ENCODE assay signal across 8 cellular contexts in genomic region chr12:50110762-50111416, GRCh38. TPM values are rescaled to one million over a fixed set of nuclear protein-coding genes. Genes with fewer than 3 reads are reported as not detected.
DNase-seq lines count a peak whose midpoint lies in the region; ATAC-seq and TF ChIP-seq lines count a peak whose summit lies in the region.

No MANE protein-coding gene starts in this region.

- CTCF ChIA-PET in IMR-90 (lab: Yijun Ruan, JAX) = interaction anchor here (0.8 to 2.2 kb wide), 11 partner anchors 7 to 144 kb away, joined by 3 to 13 read pairs (median 5); partner anchors contain the start of genes CERS5, GPD1 and SMARCD1

- no peak for TF ChIP-seq RAD21 in IMR-90 (IDR thresholded peaks at IDR 0.05; ENCODE audit: low read length)

- no peak for TF ChIP-seq POLR2A in IMR-90 (IDR thresholded peaks at IDR 0.05; ENCODE audit: low read depth, low read length)

- intact Hi-C loops in IMR-90 (cut with micrococcal nuclease) (no loop called here), left ventricle myocardium superior (cut with micrococcal nuclease) (loop anchor here (10.0 kb wide), 1 partner anchor 54 kb away; the partner anchor contains the start of gene CERS5), psoas muscle (cut with DNase I) (no loop called here)
- intact Hi-C loops in activated T-helper 1 cell treated with anti-CD3 and anti-CD28 coated beads, Interleukin-12 subunit alpha, Interleukin-12 subunit beta, Interleukin-2, Interleukin-4 antibody, amounts not matched to agents 30 ng/mL and 10 ng/mL and 1 ng/mL, durations not matched to agents 14 hours and 24 hours and 36 hours (cut with micrococcal nuclease) = loop anchor here (1.0 to 10.0 kb wide), 10 partner anchors 22 to 1061 kb away; partner anchors contain the start of genes ATF1, LIMA1, SLC11A2 and SMARCD1

- in situ Hi-C loops in IMR-90 (cut with MboI; ENCODE audit: low sequenced_read_pairs) = no loop called here

- H2AK9ac ChIP-seq in IMR-90 (replicated peaks; ENCODE audit: low read depth, low read length, poor library complexity) = peak overlapping the region; percentile 39

- peak overlapping the region; percentile 49 to 96 for H4K8ac ChIP-seq in IMR-90 (ENCODE audit: low read depth in 2 of 2, low read length in 2 of 2)

- H3K79me1 ChIP-seq in IMR-90 (ENCODE audit: low read depth in 1 of 2, low read length in 2 of 2) = peaks cover 6 to 27% of the 10 kb centered on the region in 2 experiments; a peak in 3 of 4 replicates

- dilution Hi-C loops in IMR-90 (cut with HindIII; ENCODE audit: low sequenced_read_pairs, unreplicated experiment) = no loop called here

- TF ChIP-seq CTCF in IMR-90 (conservative IDR thresholded peaks at IDR 0.05; ENCODE audit: low read depth, low read length) (no peak), psoas muscle (IDR thresholded peaks at IDR 0.05) (no peak), GM10266 (IDR thresholded peaks at IDR 0.05; ENCODE audit: control insufficient read depth, insufficient read depth, low read depth, missing control alignments) (no peak)

- H3K14ac ChIP-seq in IMR-90 (replicated peaks; ENCODE audit: low read depth, low read length) = peak overlapping the region; percentile 78

- POLR2A ChIA-PET in IMR-90 (lab: Charles Lee; ENCODE audit: unreplicated experiment) = interaction anchor here (0.6 to 1.3 kb wide), 3 partner anchors 26 to 110 kb away, joined by 3 to 4 read pairs (median 3); partner anchors contain the start of gene SMARCD1

- H2BK15ac ChIP-seq in IMR-90 (ENCODE audit: low read depth, low read length) = peak overlapping the region; percentile 25; the same call in 1 of the 3 replicates

- H3K4me3 ChIP-seq in IMR-90 (ENCODE audit: insufficient read depth, low read depth, low read length) = no peak overlapping the region
- H3K4me3 ChIP-seq in psoas muscle = peak overlapping the region; percentile 87

- H3K9me3 ChIP-seq in IMR-90 (ENCODE audit: control insufficient read depth, insufficient read depth, low read length) (no peaks in the 10 kb centered on the region), psoas muscle (no peaks in the 10 kb centered on the region)

- peak overlapping the region; percentile 45; the same call in 1 of the 2 replicates for H2AK5ac ChIP-seq in IMR-90 (ENCODE audit: low read depth, low read length)

- H3K23ac ChIP-seq in IMR-90 (ENCODE audit: low read depth, low read length) = peak overlapping the region; percentile 33; the same call in 1 of the 2 replicates

- peak overlapping the region; percentile 76 for H4K5ac ChIP-seq in IMR-90 (ENCODE audit: low read depth, low read length)

- no peak for ATAC-seq in IMR-90 (ENCODE audit: low read depth)
- ATAC-seq in left ventricle myocardium superior = peak; percentile 70
- ATAC-seq in psoas muscle = peak; percentile 69 to 76 (median 74)

- H2BK120ac ChIP-seq in IMR-90 (ENCODE audit: low read depth, low read length) = peak overlapping the region; percentile 10; the same call in 1 of the 2 replicates

- H3K27me3 Mint-ChIP-seq in activated T-helper 1 cell treated with anti-CD3 and anti-CD28 coated beads, Interleukin-12 subunit alpha, Interleukin-12 subunit beta, Interleukin-2, Interleukin-4 antibody, amounts not matched to agents 30 ng/mL and 10 ng/mL and 1 ng/mL, durations not matched to agents 14 hours and 24 hours and 36 hours (ENCODE audit: insufficient read depth) = no peaks in the 10 kb centered on the region

- peaks cover 4% of the 10 kb centered on the region for H3K9me1 ChIP-seq in IMR-90 (ENCODE audit: insufficient read depth, low read length)

- H2BK20ac ChIP-seq in IMR-90 (ENCODE audit: low read depth, low read length) = no peak overlapping the region; the same call in 1 of the 2 replicates

- H3K27me3 ChIP-seq in IMR-90 (ENCODE audit: control insufficient read depth, insufficient read depth, low read length) (no peaks in the 10 kb centered on the region), psoas muscle (ENCODE audit: insufficient read depth in 3 of 3, low read length in 2 of 3) (no peaks in the 10 kb centered on the region)

- H2BK5ac ChIP-seq in IMR-90 (ENCODE audit: low read depth, low read length, poor library complexity, severe bottlenecking) = peak overlapping the region; percentile 61

- H4K91ac ChIP-seq in IMR-90 (ENCODE audit: insufficient read depth, low read depth, low read length) = peak overlapping the region; percentile 31

- H3K9ac ChIP-seq in IMR-90 (ENCODE audit: low read depth, low read length) = peak overlapping the region; percentile 18; the same call in 1 of the 2 replicates

- peak overlapping the region; percentile 94 for H3K4me3 Mint-ChIP-seq in activated T-helper 1 cell treated with anti-CD3 and anti-CD28 coated beads, Interleukin-12 subunit alpha, Interleukin-12 subunit beta, Interleukin-2, Interleukin-4 antibody, amounts not matched to agents 30 ng/mL and 10 ng/mL and 1 ng/mL, durations not matched to agents 14 hours and 24 hours and 36 hours

- H3K36me3 Mint-ChIP-seq in activated T-helper 1 cell treated with anti-CD3 and anti-CD28 coated beads, Interleukin-12 subunit alpha, Interleukin-12 subunit beta, Interleukin-2, Interleukin-4 antibody, amounts not matched to agents 30 ng/mL and 10 ng/mL and 1 ng/mL, durations not matched to agents 14 hours and 24 hours and 36 hours (ENCODE audit: low read depth) = peaks cover 7% of the 10 kb centered on the region

- peak overlapping the region; percentile 99 for H2AFZ ChIP-seq in IMR-90 (replicated peaks; ENCODE audit: low read length, poor library complexity)

- H3K27ac ChIP-seq in IMR-90 (ENCODE audit: insufficient read depth, low read length) (peak overlapping the region; percentile 21; the same call in 1 of the 2 replicates), psoas muscle (peak overlapping the region; percentile 96)

- H3K18ac ChIP-seq in IMR-90 (ENCODE audit: low read depth, low read length) = peak overlapping the region; percentile 12; the same call in 1 of the 2 replicates

- peak overlapping the region; percentile 68 for H3K27ac Mint-ChIP-seq in activated T-helper 1 cell treated with anti-CD3 and anti-CD28 coated beads, Interleukin-12 subunit alpha, Interleukin-12 subunit beta, Interleukin-2, Interleukin-4 antibody, amounts not matched to agents 30 ng/mL and 10 ng/mL and 1 ng/mL, durations not matched to agents 14 hours and 24 hours and 36 hours

- H3K4me2 ChIP-seq in IMR-90 (ENCODE audit: low read depth, low read length) = no peak overlapping the region

- no peaks in the 10 kb centered on the region for H3K9me3 Mint-ChIP-seq in activated T-helper 1 cell treated with anti-CD3 and anti-CD28 coated beads, Interleukin-12 subunit alpha, Interleukin-12 subunit beta, Interleukin-2, Interleukin-4 antibody, amounts not matched to agents 30 ng/mL and 10 ng/mL and 1 ng/mL, durations not matched to agents 14 hours and 24 hours and 36 hours

- DNase-seq in NCI-H2081 (lab: John Stamatoyannopoulos, UW) = peak; percentile 29 to 49
- no peak for DNase-seq in NCI-H2081 treated with DMSO at 0.1 percent for 48 hours (lab: John Stamatoyannopoulos, UW)
- peak; percentile 11 for DNase-seq in IMR-90
- DNase-seq in activated T-helper 1 cell treated with anti-CD3 and anti-CD28 coated beads, Interleukin-12 subunit alpha, Interleukin-12 subunit beta, Interleukin-2, Interleukin-4 antibody, amounts not matched to agents 30 ng/mL and 10 ng/mL and 1 ng/mL, durations not matched to agents 14 hours and 24 hours and 36 hours (ENCODE audit: low spot score) = no peak
- peak; percentile 87 for DNase-seq in left ventricle myocardium superior
- DNase-seq in psoas muscle = peak; percentile 79 to 92
- no peak for DNase-seq in HCEC 1CT
- no peak for DNase-seq in GM10266 (ENCODE audit: extremely low spot score)

- H3K4me1 ChIP-seq in IMR-90 (ENCODE audit: control insufficient read depth, insufficient read depth, low read length) (peaks cover 13% of the 10 kb centered on the region), psoas muscle (peaks cover 70% of the 10 kb centered on the region)

- H3K4ac ChIP-seq in IMR-90 (ENCODE audit: low read depth, low read length) = peak overlapping the region; percentile 22

- peaks cover 34% of the 10 kb centered on the region for H3K4me1 Mint-ChIP-seq in activated T-helper 1 cell treated with anti-CD3 and anti-CD28 coated beads, Interleukin-12 subunit alpha, Interleukin-12 subunit beta, Interleukin-2, Interleukin-4 antibody, amounts not matched to agents 30 ng/mL and 10 ng/mL and 1 ng/mL, durations not matched to agents 14 hours and 24 hours and 36 hours (ENCODE audit: low read depth)

- no peak overlapping the region for H3K56ac ChIP-seq in IMR-90 (ENCODE audit: extremely low read depth, insufficient read depth, low read length)

- no TSS peak for BruUV-seq in IMR-90 (replicated peaks; lab: Mats Ljungman, UMichigan)

- WGBS in IMR-90 (ENCODE audit: extremely low coverage in 2 of 2, insufficient read length in 1 of 2), 2 experiments = 14% methylated on average over 2 of the region's 12 CpGs; no CpG with 5 or more reads in 1 of the 2 experiments
- 19 to 32% (median 20%) methylated on average over 12 of the region's 12 CpGs for WGBS in psoas muscle, 3 donors

- 0 out of 2 replicates have a peak, but pooled peaks cover 4% of the 10 kb centered on the region for H4K20me1 ChIP-seq in IMR-90 (ENCODE audit: insufficient read depth, low read length)

- no peaks in the 10 kb centered on the region for H3K36me3 ChIP-seq in IMR-90 (ENCODE audit: control insufficient read depth, insufficient read depth, low read length)
- H3K36me3 ChIP-seq in psoas muscle (ENCODE audit: insufficient read depth in 1 of 2, low read depth in 1 of 2) = peaks cover 0 to 41% of the 10 kb centered on the region in 2 donors

RNA-seq across cellular contexts. Expression of gene COX14, which starts 1.1 kb away (rescaled TPM):
- total RNA-seq in IMR-90 (2012; rRNA removed) (30.0 and 30.8 TPM in 2 replicates), left ventricle myocardium superior (237 TPM), psoas muscle (100 to 1,000 TPM; 101 to 141 (median 115) TPM)
- polyA plus RNA-seq in IMR-90 (2012; rRNA removed) (81.8 and 98.5 TPM in 2 replicates), psoas muscle (100 to 1,000 TPM; 132 to 173 (median 132) TPM)
- 93.2 and 122 TPM in 2 replicates for polyA plus RNA-seq in IMR-90 (2012; cell fraction: cytosol; rRNA removed)
- polyA plus RNA-seq in IMR-90 (2012; cell fraction: nucleus; rRNA removed; ENCODE audit: low replicate concordance) = 21.8 and 36.1 TPM in 2 replicates
- 44.3 and 45.6 TPM in 2 replicates for total RNA-seq in activated T-helper 1 cell treated with anti-CD3 and anti-CD28 coated beads, Interleukin-12 subunit alpha, Interleukin-12 subunit beta, Interleukin-2, Interleukin-4 antibody, amounts not matched to agents 30 ng/mL and 10 ng/mL and 1 ng/mL, durations not matched to agents 14 hours and 24 hours and 36 hours

RNA-seq across cellular contexts. Expression of gene GPD1, which starts 7.1 kb away (rescaled TPM):
- 0.18 TPM in 1 of 2 replicates, not detected in the other for total RNA-seq in IMR-90 (2012; rRNA removed)
- 0.05 and 0.06 TPM in 2 replicates for polyA plus RNA-seq in IMR-90 (2012; rRNA removed)
- 0.01 and 0.04 TPM in 2 replicates for polyA plus RNA-seq in IMR-90 (2012; cell fraction: cytosol; rRNA removed)
- 0.25 and 0.38 TPM in 2 replicates for polyA plus RNA-seq in IMR-90 (2012; cell fraction: nucleus; rRNA removed; ENCODE audit: low replicate concordance)
- 0.29 and 0.88 TPM in 2 replicates for total RNA-seq in activated T-helper 1 cell treated with anti-CD3 and anti-CD28 coated beads, Interleukin-12 subunit alpha, Interleukin-12 subunit beta, Interleukin-2, Interleukin-4 antibody, amounts not matched to agents 30 ng/mL and 10 ng/mL and 1 ng/mL, durations not matched to agents 14 hours and 24 hours and 36 hours
- 33.9 TPM for total RNA-seq in left ventricle myocardium superior
- 100 to 1,000 TPM in 3 of 4 donors, 10 to 100 TPM in 1; 92.0 to 221 (median 148) TPM for total RNA-seq in psoas muscle
- polyA plus RNA-seq in psoas muscle = 100 to 1,000 TPM in 1 of 3 donors, 10 to 100 TPM in 2; 17.4 to 120 (median 66.0) TPM

RNA-seq across cellular contexts. Expression of gene SMARCD1, which starts 25.7 kb away (rescaled TPM):
- total RNA-seq in IMR-90 (2012; rRNA removed) = 28.1 TPM in 2 replicates
- 43.9 and 47.9 TPM in 2 replicates for polyA plus RNA-seq in IMR-90 (2012; rRNA removed)
- 22.9 and 29.5 TPM in 2 replicates for polyA plus RNA-seq in IMR-90 (2012; cell fraction: cytosol; rRNA removed)
- 101 and 130 TPM in 2 replicates for polyA plus RNA-seq in IMR-90 (2012; cell fraction: nucleus; rRNA removed; ENCODE audit: low replicate concordance)
- 74.6 and 75.3 TPM in 2 replicates for total RNA-seq in activated T-helper 1 cell treated with anti-CD3 and anti-CD28 coated beads, Interleukin-12 subunit alpha, Interleukin-12 subunit beta, Interleukin-2, Interleukin-4 antibody, amounts not matched to agents 30 ng/mL and 10 ng/mL and 1 ng/mL, durations not matched to agents 14 hours and 24 hours and 36 hours
- 17.2 TPM for total RNA-seq in left ventricle myocardium superior
- total RNA-seq in psoas muscle = 10 to 100 TPM; 14.2 to 21.1 (median 17.9) TPM
- 10 to 100 TPM; 11.7 to 20.4 (median 12.3) TPM for polyA plus RNA-seq in psoas muscle

RNA-seq across cellular contexts. Expression of gene ASIC1, which starts 53.5 kb away (rescaled TPM):
- total RNA-seq in IMR-90 (2012; rRNA removed) = 1.4 and 1.6 TPM in 2 replicates
- 9.5 and 9.9 TPM in 2 replicates for polyA plus RNA-seq in IMR-90 (2012; rRNA removed)
- polyA plus RNA-seq in IMR-90 (2012; cell fraction: cytosol; rRNA removed) = 4.7 and 8.5 TPM in 2 replicates
- polyA plus RNA-seq in IMR-90 (2012; cell fraction: nucleus; rRNA removed; ENCODE audit: low replicate concordance) = 25.9 and 31.9 TPM in 2 replicates
- 10.2 and 11.2 TPM in 2 replicates for total RNA-seq in activated T-helper 1 cell treated with anti-CD3 and anti-CD28 coated beads, Interleukin-12 subunit alpha, Interleukin-12 subunit beta, Interleukin-2, Interleukin-4 antibody, amounts not matched to agents 30 ng/mL and 10 ng/mL and 1 ng/mL, durations not matched to agents 14 hours and 24 hours and 36 hours
- 0.99 TPM for total RNA-seq in left ventricle myocardium superior
- total RNA-seq in psoas muscle = under 1 TPM; 0.32 to 0.82 (median 0.60) TPM
- polyA plus RNA-seq in psoas muscle = under 1 TPM; 0.20 to 0.29 (median 0.25) TPM

RNA-seq across cellular contexts. Expression of gene CERS5, which starts 56.3 kb away (rescaled TPM):
- 40.3 and 47.5 TPM in 2 replicates for total RNA-seq in IMR-90 (2012; rRNA removed)
- 58.7 and 60.3 TPM in 2 replicates for polyA plus RNA-seq in IMR-90 (2012; rRNA removed)
- 23.0 and 33.3 TPM in 2 replicates for polyA plus RNA-seq in IMR-90 (2012; cell fraction: cytosol; rRNA removed)
- 45.5 and 156 TPM in 2 replicates for polyA plus RNA-seq in IMR-90 (2012; cell fraction: nucleus; rRNA removed; ENCODE audit: low replicate concordance)
- 64.2 and 67.9 TPM in 2 replicates for total RNA-seq in activated T-helper 1 cell treated with anti-CD3 and anti-CD28 coated beads, Interleukin-12 subunit alpha, Interleukin-12 subunit beta, Interleukin-2, Interleukin-4 antibody, amounts not matched to agents 30 ng/mL and 10 ng/mL and 1 ng/mL, durations not matched to agents 14 hours and 24 hours and 36 hours
- total RNA-seq in left ventricle myocardium superior = 9.4 TPM
- total RNA-seq in psoas muscle = 10 to 100 TPM in 1 of 4 donors, 1 to 10 TPM in 3; 5.2 to 10.7 (median 6.6) TPM
- 1 to 10 TPM; 7.2 to 8.2 (median 7.5) TPM for polyA plus RNA-seq in psoas muscle

Comparison
In these comparisons a context has a peak if more than half of its experiments do, and no peak if none do; other contexts are left out.
1. DNase-seq: peak in NCI-H2081 (2 of 2), IMR-90 (single experiment), left ventricle myocardium superior (single experiment) and psoas muscle (2 of 2); none in NCI-H2081 treated with DMSO at 0.1 percent for 48 hours (single experiment), activated T-helper 1 cell treated with anti-CD3 and anti-CD28 coated beads, Interleukin-12 subunit alpha, Interleukin-12 subunit beta, Interleukin-2, Interleukin-4 antibody, amounts not matched to agents 30 ng/mL and 10 ng/mL and 1 ng/mL, durations not matched to agents 14 hours and 24 hours and 36 hours (single experiment), HCEC 1CT (single experiment) and GM10266 (single experiment).
2. RNA of gene GPD1, which starts 7.1 kb away (total RNA-seq): 92.0 to 221 TPM in psoas muscle and 33.9 TPM in left ventricle myocardium superior (single experiment); 0.29 to 0.88 TPM in activated T-helper 1 cell treated with anti-CD3 and anti-CD28 coated beads, Interleukin-12 subunit alpha, Interleukin-12 subunit beta, Interleukin-2, Interleukin-4 antibody, amounts not matched to agents 30 ng/mL and 10 ng/mL and 1 ng/mL, durations not matched to agents 14 hours and 24 hours and 36 hours and 0.18 TPM in IMR-90; every median in the first group is over 10 times any median in the second.
3. intact Hi-C loops: an anchor here in activated T-helper 1 cell treated with anti-CD3 and anti-CD28 coated beads, Interleukin-12 subunit alpha, Interleukin-12 subunit beta, Interleukin-2, Interleukin-4 antibody, amounts not matched to agents 30 ng/mL and 10 ng/mL and 1 ng/mL, durations not matched to agents 14 hours and 24 hours and 36 hours (1.0 to 10.0 kb wide) and left ventricle myocardium superior (10.0 kb wide); none called in IMR-90 and psoas muscle.